ENCODE assay signal across 9 cellular contexts in genomic region chr19:3852614-3853254, GRCh38. TPM values are rescaled to one million over a fixed set of nuclear protein-coding genes. Genes with fewer than 3 reads are reported as not detected.
DNase-seq lines count a peak whose midpoint lies in the region; ATAC-seq and TF ChIP-seq lines count a peak whose summit lies in the region.
"Had no signal": no experiment of that assay in that cellular context is flagged by ENCODE, and none has a peak within 500 bp of the region (broad histone marks: within the 10 kb centered on the region; RNA-seq: fewer than 3 reads in every experiment).

No MANE protein-coding gene starts in this region.

- no peak overlapping the region for H3K27ac ChIP-seq in naive thymus-derived CD4-positive, alpha-beta T cell (ENCODE audit: low read depth, low read length)

- peaks cover 0 to 1% (median 0%) of the 10 kb centered on the region in 7 donors for H3K4me1 Mint-ChIP-seq in naive thymus-derived CD4-positive, alpha-beta T cell

- TF ChIP-seq CTCF in astrocyte of the cerebellum (IDR thresholded peaks at IDR 0.05; ENCODE audit: low read depth, low read length, missing control alignments) = no peak

- peaks cover 0 to 12% (median 3%) of the 10 kb centered on the region in 11 donors for H3K9me3 Mint-ChIP-seq in naive thymus-derived CD4-positive, alpha-beta T cell

- H3K36me3 Mint-ChIP-seq in naive thymus-derived CD4-positive, alpha-beta T cell = peaks cover 0 to 7% (median 0%) of the 10 kb centered on the region in 5 donors

- POLR2A ChIA-PET in naive thymus-derived CD4-positive, alpha-beta T cell (lab: Charles Lee) = no interaction called here

- H3K36me3 ChIP-seq in naive thymus-derived CD4-positive, alpha-beta T cell (ENCODE audit: control insufficient read depth in 2 of 3, insufficient read depth in 3 of 3, low read length in 3 of 3) = no peaks in the 10 kb centered on the region
- H3K36me3 ChIP-seq: HAP-1 had no signal

- H3K27ac Mint-ChIP-seq in naive thymus-derived CD4-positive, alpha-beta T cell = no peak overlapping the region

- H3K9me3 ChIP-seq in naive thymus-derived CD4-positive, alpha-beta T cell (ENCODE audit: control insufficient read depth in 2 of 3, low read length in 3 of 3) = peaks cover 0 to 15% (median 0%) of the 10 kb centered on the region in 3 experiments
- H3K9me3 ChIP-seq: HAP-1 had no signal

- CTCF ChIA-PET in naive thymus-derived CD4-positive, alpha-beta T cell (lab: Charles Lee) = no interaction called here

- H3K4me3 ChIP-seq in astrocyte of the cerebellum (ENCODE audit: low read depth, low read length) = no peak overlapping the region
- no peak overlapping the region for H3K4me3 ChIP-seq in naive thymus-derived CD4-positive, alpha-beta T cell (ENCODE audit: low read length)
- H3K4me3 ChIP-seq: HAP-1 had no signal

- peak; percentile 35 for DNase-seq in stimulated activated CD4-positive, alpha-beta T cell treated with anti-CD3 and anti-CD28 coated beads, Interleukin-15, amount 100 ng/mL, for 24 hours
- no peak for DNase-seq in stimulated activated CD4-positive, alpha-beta T cell treated with anti-CD3 and anti-CD28 coated beads, Interleukin-2, amount 100 ng/mL, for 48 hours
- DNase-seq in NOMO-1 treated with dmso at 0.1 percent for 144 hours (lab: John Stamatoyannopoulos, UW; ENCODE audit: unreplicated experiment) (peak; percentile 16), astrocyte of the cerebellum (ENCODE audit: low read depth) (peak; percentile 57), midbrain (lab: John Stamatoyannopoulos, UW) (no peak)
- peak in 5 of 9 donors; percentile 14 to 30 (median 23) for DNase-seq in naive thymus-derived CD4-positive, alpha-beta T cell

- H3K4me3 Mint-ChIP-seq in naive thymus-derived CD4-positive, alpha-beta T cell = no peak overlapping the region

- in situ Hi-C loops in astrocyte of the cerebellum (cut with HindIII; ENCODE audit: low sequenced_read_pairs) = no loop called here

- intact Hi-C loops in naive thymus-derived CD4-positive, alpha-beta T cell (cut with micrococcal nuclease) = no loop called here

- H3K27me3 ChIP-seq in naive thymus-derived CD4-positive, alpha-beta T cell (ENCODE audit: control insufficient read depth in 2 of 2, insufficient read depth in 2 of 2, low read length in 2 of 2) = no peaks in the 10 kb centered on the region

- peak; percentile 63 for ATAC-seq in naive thymus-derived CD4-positive, alpha-beta T cell
- ATAC-seq in GM21515 (IDR thresholded peaks at IDR 0.05; ENCODE audit: unreplicated experiment) = no peak
- ATAC-seq in HG02870 (IDR thresholded peaks at IDR 0.05; ENCODE audit: unreplicated experiment) = no peak

- no peaks in the 10 kb centered on the region for H3K4me1 ChIP-seq in naive thymus-derived CD4-positive, alpha-beta T cell (ENCODE audit: control insufficient read depth in 2 of 2, insufficient read depth in 2 of 2, low read length in 2 of 2)
- H3K4me1 ChIP-seq: HAP-1 had no signal

- no peaks in the 10 kb centered on the region for H3K27me3 Mint-ChIP-seq in naive thymus-derived CD4-positive, alpha-beta T cell

RNA-seq across cellular contexts. Expression of gene ZFR2, which starts 16.1 kb away (rescaled TPM):
- 1 to 10 TPM in 4 of 5 experiments, under 1 TPM in 1; 0.22 to 3.8 (median 1.4) TPM for total RNA-seq in naive thymus-derived CD4-positive, alpha-beta T cell
- 1 to 10 TPM; 3.4 to 5.5 TPM for polyA plus RNA-seq in naive thymus-derived CD4-positive, alpha-beta T cell

RNA-seq across cellular contexts. Expression of gene ATCAY, which starts 27.8 kb away (rescaled TPM):
- total RNA-seq in naive thymus-derived CD4-positive, alpha-beta T cell = not detected
- not detected for polyA plus RNA-seq in naive thymus-derived CD4-positive, alpha-beta T cell

Comparison
In these comparisons a context has a peak if more than half of its experiments do, and no peak if none do; other contexts are left out.
1. DNase-seq: peak in stimulated activated CD4-positive, alpha-beta T cell treated with anti-CD3 and anti-CD28 coated beads, Interleukin-15, amount 100 ng/mL, for 24 hours (single experiment), NOMO-1 treated with dmso at 0.1 percent for 144 hours (single experiment), astrocyte of the cerebellum (single experiment) and naive thymus-derived CD4-positive, alpha-beta T cell (5 of 9); none in stimulated activated CD4-positive, alpha-beta T cell treated with anti-CD3 and anti-CD28 coated beads, Interleukin-2, amount 100 ng/mL, for 48 hours (0 of 2) and midbrain (single experiment).